8 cellular contexts compared by ENCODE assay signal in the genomic region with DNA sequence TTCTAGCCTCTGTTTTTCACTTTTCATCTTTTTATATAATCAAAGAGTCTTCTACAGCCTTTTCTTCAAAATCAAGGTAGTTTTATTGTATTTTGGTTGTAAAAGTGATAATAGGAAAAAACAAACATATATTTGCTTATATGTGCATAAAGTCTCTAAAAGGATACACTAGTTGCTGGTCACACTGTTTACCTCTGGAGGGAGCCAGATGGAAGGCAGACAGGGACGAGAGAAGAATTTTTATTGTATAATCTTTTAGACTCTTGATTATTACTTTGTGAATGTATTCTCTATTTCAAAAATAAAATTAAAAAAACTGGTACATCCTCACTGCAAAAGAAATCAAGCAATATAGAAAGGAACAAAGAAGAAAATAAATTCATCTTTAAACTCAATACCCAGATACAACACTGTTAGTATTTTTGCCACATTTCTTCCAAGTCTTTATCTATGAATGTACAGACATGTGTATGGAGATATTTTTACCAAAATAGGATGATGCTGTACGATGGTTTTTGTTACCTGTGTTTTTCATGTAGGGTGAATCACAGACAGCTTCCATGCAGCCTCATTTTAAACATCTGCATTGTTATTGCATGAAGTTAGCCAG. TPM values are rescaled to one million over a fixed set of nuclear protein-coding genes. Genes with fewer than 3 reads are reported as not detected.
A peak's percentile ranks its signal among the peaks of the same experiment; 100 is the strongest.
DNase-seq lines count a peak whose midpoint lies in the region; ATAC-seq and TF ChIP-seq lines count a peak whose summit lies in the region.

No MANE protein-coding gene starts in this region.

- intact Hi-C loops in activated naive CD4-positive, alpha-beta T cell treated with anti-CD3 and anti-CD28 coated beads for 36 hours (cut with micrococcal nuclease): loop anchor here (1.0 to 2.0 kb wide), 6 partner anchors 34 to 349 kb away; partner anchors contain the start of genes CDC26 and PRPF4
- intact Hi-C loops in gastrocnemius medialis (cut with DNase I; ENCODE audit: low total_unique reads): no loop called here

- H3K27ac Mint-ChIP-seq in activated naive CD4-positive, alpha-beta T cell treated with anti-CD3 and anti-CD28 coated beads for 36 hours: no peak overlapping the region

- CTCF ChIA-PET in activated naive CD4-positive, alpha-beta T cell treated with anti-CD3 and anti-CD28 coated beads for 36 hours (lab: Charles Lee): interaction anchor here (0.6 to 2.1 kb wide), 11 partner anchors 35 to 1056 kb away, joined by 3 to 11 read pairs (median 5); partner anchors contain the start of genes ALAD, C9orf43 and POLE3

- peak; percentile 88 for TF ChIP-seq CTCF in LNCAP (IDR thresholded peaks at IDR 0.05)
- TF ChIP-seq CTCF in VCaP (conservative IDR thresholded peaks at IDR 0.05): peak; percentile 96
- peak; percentile 75 for TF ChIP-seq CTCF in foreskin fibroblast (IDR thresholded peaks at IDR 0.05; ENCODE audit: low read depth, low read length)
- peak in 4 of 5 experiments; percentile 23 to 49 (median 33) for TF ChIP-seq CTCF in gastrocnemius medialis (IDR thresholded peaks at IDR 0.05 in 4 of 5, conservative IDR thresholded peaks at IDR 0.05 in 1 of 5)

- no peak overlapping the region for H3K4me3 Mint-ChIP-seq in activated naive CD4-positive, alpha-beta T cell treated with anti-CD3 and anti-CD28 coated beads for 36 hours

- H3K4me1 Mint-ChIP-seq in activated naive CD4-positive, alpha-beta T cell treated with anti-CD3 and anti-CD28 coated beads for 36 hours (ENCODE audit: low read depth): no peaks in the 10 kb centered on the region

- H3K36me3 Mint-ChIP-seq in activated naive CD4-positive, alpha-beta T cell treated with anti-CD3 and anti-CD28 coated beads for 36 hours (ENCODE audit: low read depth): no peaks in the 10 kb centered on the region

- H3K9me3 ChIP-seq in gastrocnemius medialis: no peaks in the 10 kb centered on the region

- DNase-seq in activated naive CD4-positive, alpha-beta T cell treated with anti-CD3 and anti-CD28 coated beads for 36 hours: peak; percentile 53
- no peak for DNase-seq in activated naive CD4-positive, alpha-beta T cell (lab: John Stamatoyannopoulos, UW)
- peak; percentile 28 to 74 for DNase-seq in foreskin fibroblast
- no peak for DNase-seq in gastrocnemius medialis
- no peak for DNase-seq in NK-92 (lab: John Stamatoyannopoulos, UW; ENCODE audit: unreplicated experiment)

- H3K27me3 Mint-ChIP-seq in activated naive CD4-positive, alpha-beta T cell treated with anti-CD3 and anti-CD28 coated beads for 36 hours (ENCODE audit: low read depth): no peaks in the 10 kb centered on the region

- H3K4me3 ChIP-seq in foreskin fibroblast (ENCODE audit: low read depth in 1 of 2, low read length in 2 of 2): no peak overlapping the region
- H3K4me3 ChIP-seq in gastrocnemius medialis: no peak overlapping the region

- H3K27ac ChIP-seq in VCaP: peak overlapping the region; percentile 41; the same call in 1 of the 2 replicates
- H3K27ac ChIP-seq in gastrocnemius medialis: no peak overlapping the region

- no peaks in the 10 kb centered on the region for H3K36me3 ChIP-seq in gastrocnemius medialis

- no peaks in the 10 kb centered on the region for H3K9me3 Mint-ChIP-seq in activated naive CD4-positive, alpha-beta T cell treated with anti-CD3 and anti-CD28 coated beads for 36 hours

- no peak for TF ChIP-seq POLR2A in gastrocnemius medialis (IDR thresholded peaks at IDR 0.05)

- peaks cover 0 to 3% of the 10 kb centered on the region in 2 donors for H3K4me1 ChIP-seq in gastrocnemius medialis

- no peak for ATAC-seq in gastrocnemius medialis
- no peak for ATAC-seq in HG03045 (IDR thresholded peaks at IDR 0.05; ENCODE audit: unreplicated experiment)

- no peaks in the 10 kb centered on the region for H3K27me3 ChIP-seq in gastrocnemius medialis

- in situ Hi-C loops in gastrocnemius medialis (cut with MboI; ENCODE audit: low sequenced_read_pairs in 4 of 4): loop anchor here in 1 of 4 donors (25.0 kb wide), 1 partner anchor 353 kb away; no protein-coding TSS in a partner anchor

RNA-seq across cellular contexts. Expression of gene RNF183, which starts 6.1 kb away (rescaled TPM):
- not detected for total RNA-seq in activated naive CD4-positive, alpha-beta T cell treated with anti-CD3 and anti-CD28 coated beads for 36 hours
- not detected for total RNA-seq in gastrocnemius medialis

RNA-seq across cellular contexts. Expression of gene WDR31, which starts 30.8 kb away (rescaled TPM):
- under 1 TPM; 0.81 to 0.88 TPM for total RNA-seq in activated naive CD4-positive, alpha-beta T cell treated with anti-CD3 and anti-CD28 coated beads for 36 hours
- 1 to 10 TPM in 1 of 4 donors, under 1 TPM in 2, not detected in 1; 0.29 to 1.1 (median 0.36) TPM for total RNA-seq in gastrocnemius medialis

RNA-seq across cellular contexts. Expression of gene PRPF4, which starts 33.9 kb away (rescaled TPM):
- 10 to 100 TPM; 39.9 to 44.3 TPM for total RNA-seq in activated naive CD4-positive, alpha-beta T cell treated with anti-CD3 and anti-CD28 coated beads for 36 hours
- total RNA-seq in gastrocnemius medialis: 10 to 100 TPM; 14.0 to 19.6 (median 16.4) TPM

RNA-seq across cellular contexts. Expression of gene CDC26, which starts 33.9 kb away (rescaled TPM):
- total RNA-seq in activated naive CD4-positive, alpha-beta T cell treated with anti-CD3 and anti-CD28 coated beads for 36 hours: 10 to 100 TPM; 36.3 to 38.1 TPM
- total RNA-seq in gastrocnemius medialis: 10 to 100 TPM; 16.7 to 34.0 (median 28.3) TPM

RNA-seq across cellular contexts. Expression of gene BSPRY, which starts 40.0 kb away (rescaled TPM):
- total RNA-seq in activated naive CD4-positive, alpha-beta T cell treated with anti-CD3 and anti-CD28 coated beads for 36 hours: 1 to 10 TPM; 7.7 to 8.3 TPM
- under 1 TPM in 1 of 4 donors, not detected in 3; 0.12 TPM for total RNA-seq in gastrocnemius medialis

Comparison
In these comparisons a context has a peak if more than half of its experiments do, and no peak if none do; other contexts are left out.
1. DNase-seq: peak in activated naive CD4-positive, alpha-beta T cell treated with anti-CD3 and anti-CD28 coated beads for 36 hours (single experiment) and foreskin fibroblast (2 of 2); none in activated naive CD4-positive, alpha-beta T cell (0 of 4), gastrocnemius medialis (0 of 2) and NK-92 (single experiment).
2. CTCF ChIP-seq: peak in every context shown above with its lines; median percentile 96 in VCaP; 88 in LNCAP; 75 in foreskin fibroblast; 33 in gastrocnemius medialis.